ENCODE assay signal across 17 cellular contexts in genomic region chr2:40341198-40341597, GRCh38.
DNase-seq lines count a peak whose midpoint lies in the region; ATAC-seq and TF ChIP-seq lines count a peak whose summit lies in the region.
"Had no signal": no experiment of that assay in that cellular context is flagged by ENCODE, and none has a peak within 500 bp of the region (broad histone marks: within the 10 kb centered on the region; RNA-seq: fewer than 3 reads in every experiment).

No MANE protein-coding gene starts in this region.

- intact Hi-C loops in IMR-90 (cut with micrococcal nuclease), result no loop called here
- intact Hi-C loops in naive thymus-derived CD4-positive, alpha-beta T cell (cut with micrococcal nuclease), result no loop called here

- DNase-seq in EH (ENCODE audit: low read depth) (peak; percentile 57), IMR-90 (peak; percentile 59), amniotic epithelial cell (ENCODE audit: low read depth) (peak; percentile 38), foreskin keratinocyte (no peak), activated gamma-delta T cell (lab: John Stamatoyannopoulos, UW) (no peak), GM03348 (ENCODE audit: low spot score) (no peak)
- DNase-seq in central memory CD4-positive, alpha-beta T cell, result no peak
- DNase-seq in naive thymus-derived CD4-positive, alpha-beta T cell, result no peak
- DNase-seq: C1 segment of cervical spinal cord, DND-41, MV-4-11, NCI-H1417, NCI-H187 treated with DMSO at 0.1 percent for 48 hours, NCI-H446 treated with DMSO at 0.1 percent for 48 hours had no signal

- H3K9ac ChIP-seq in IMR-90 (ENCODE audit: low read depth, low read length), result no peak overlapping the region

- no peak overlapping the region for H4K91ac ChIP-seq in IMR-90 (ENCODE audit: insufficient read depth, low read depth, low read length)

- dilution Hi-C loops in IMR-90 (cut with HindIII; ENCODE audit: low sequenced_read_pairs, unreplicated experiment), result no loop called here

- no peak overlapping the region for H3K14ac ChIP-seq in IMR-90 (replicated peaks; ENCODE audit: low read depth, low read length)

- no peak overlapping the region for H4K5ac ChIP-seq in IMR-90 (ENCODE audit: low read depth, low read length)

- no peaks in the 10 kb centered on the region for H3K36me3 Mint-ChIP-seq in naive thymus-derived CD4-positive, alpha-beta T cell

- no peaks in the 10 kb centered on the region for H3K27me3 Mint-ChIP-seq in naive thymus-derived CD4-positive, alpha-beta T cell

- no peak overlapping the region for H2AK5ac ChIP-seq in IMR-90 (ENCODE audit: low read depth, low read length)

- H3K18ac ChIP-seq in IMR-90 (ENCODE audit: low read depth, low read length), result peak overlapping the region; percentile 66; the same call in 1 of the 2 replicates

- no peak overlapping the region for H3K23ac ChIP-seq in IMR-90 (ENCODE audit: low read depth, low read length)

- no peak overlapping the region for H2BK20ac ChIP-seq in IMR-90 (ENCODE audit: low read depth, low read length)

- no peak for TF ChIP-seq RAD21 in IMR-90 (IDR thresholded peaks at IDR 0.05; ENCODE audit: low read length)

- H3K9me3 ChIP-seq in IMR-90 (ENCODE audit: control insufficient read depth, insufficient read depth, low read length), result no peaks in the 10 kb centered on the region
- H3K9me3 ChIP-seq in naive thymus-derived CD4-positive, alpha-beta T cell (ENCODE audit: control insufficient read depth in 2 of 3, low read length in 3 of 3), result no peaks in the 10 kb centered on the region
- H3K9me3 ChIP-seq: A549, SJSA1 had no signal

- CTCF ChIA-PET in IMR-90 (lab: Yijun Ruan, JAX), result no interaction called here
- CTCF ChIA-PET in naive thymus-derived CD4-positive, alpha-beta T cell (lab: Charles Lee), result no interaction called here

- H3K27ac ChIP-seq in IMR-90 (ENCODE audit: insufficient read depth, low read length) (no peak overlapping the region), foreskin keratinocyte (no peak overlapping the region)
- no peak overlapping the region for H3K27ac ChIP-seq in naive thymus-derived CD4-positive, alpha-beta T cell (ENCODE audit: low read depth, low read length)
- H3K27ac ChIP-seq: A549, HL-60, SJSA1 had no signal

- H3K79me1 ChIP-seq in IMR-90 (ENCODE audit: low read depth in 1 of 2, low read length in 2 of 2), result peaks cover 16 to 24% of the 10 kb centered on the region in 2 experiments

- no peaks in the 10 kb centered on the region for H3K27me3 ChIP-seq in IMR-90 (ENCODE audit: control insufficient read depth, insufficient read depth, low read length)
- no peaks in the 10 kb centered on the region for H3K27me3 ChIP-seq in foreskin keratinocyte
- H3K27me3 ChIP-seq in naive thymus-derived CD4-positive, alpha-beta T cell (ENCODE audit: control insufficient read depth in 2 of 2, insufficient read depth in 2 of 2, low read length in 2 of 2), result no peaks in the 10 kb centered on the region
- H3K27me3 ChIP-seq: SJSA1 had no signal

- no peak overlapping the region for H3K56ac ChIP-seq in IMR-90 (ENCODE audit: extremely low read depth, insufficient read depth, low read length)

- peaks cover 2% of the 10 kb centered on the region; the same call in 1 of the 2 replicates for H3K9me1 ChIP-seq in IMR-90 (ENCODE audit: insufficient read depth, low read length)

- H3K4me3 Mint-ChIP-seq in naive thymus-derived CD4-positive, alpha-beta T cell, result no peak overlapping the region

- no peak overlapping the region for H2AFZ ChIP-seq in IMR-90 (replicated peaks; ENCODE audit: low read length, poor library complexity)

- no peak overlapping the region for H2AK9ac ChIP-seq in IMR-90 (replicated peaks; ENCODE audit: low read depth, low read length, poor library complexity)

- no peak overlapping the region for H2BK120ac ChIP-seq in IMR-90 (ENCODE audit: low read depth, low read length)

- no peak overlapping the region for H3K27ac Mint-ChIP-seq in naive thymus-derived CD4-positive, alpha-beta T cell

- no peaks in the 10 kb centered on the region for H3K4me1 Mint-ChIP-seq in naive thymus-derived CD4-positive, alpha-beta T cell

- no peak for TF ChIP-seq POLR2A in IMR-90 (IDR thresholded peaks at IDR 0.05; ENCODE audit: low read depth, low read length)

- WGBS in IMR-90 (ENCODE audit: extremely low coverage in 2 of 2, insufficient read length in 1 of 2), 2 experiments, result no CpG with 5 or more reads among the region's 1 CpG

- H4K20me1 ChIP-seq in IMR-90 (ENCODE audit: insufficient read depth, low read length), result no peaks in the 10 kb centered on the region

- H3K4me3 ChIP-seq in IMR-90 (ENCODE audit: insufficient read depth, low read depth, low read length), result no peak overlapping the region
- H3K4me3 ChIP-seq in naive thymus-derived CD4-positive, alpha-beta T cell (ENCODE audit: low read length), result no peak overlapping the region
- H3K4me3 ChIP-seq: A549, SJSA1 had no signal

- in situ Hi-C loops in IMR-90 (cut with MboI; ENCODE audit: low sequenced_read_pairs), result no loop called here

- BruUV-seq in IMR-90 (replicated peaks; lab: Mats Ljungman, UMichigan), result no TSS peak

- H2BK15ac ChIP-seq in IMR-90 (ENCODE audit: low read depth, low read length), result no peak overlapping the region

- POLR2A ChIA-PET in IMR-90 (lab: Charles Lee; ENCODE audit: unreplicated experiment), result no interaction called here
- POLR2A ChIA-PET in naive thymus-derived CD4-positive, alpha-beta T cell (lab: Charles Lee), result no interaction called here

- no peak overlapping the region for H3K4ac ChIP-seq in IMR-90 (ENCODE audit: low read depth, low read length)

- H3K9me3 Mint-ChIP-seq in naive thymus-derived CD4-positive, alpha-beta T cell, result peaks cover 0 to 3% (median 0%) of the 10 kb centered on the region in 11 donors

- no peak for TF ChIP-seq CTCF in IMR-90 (conservative IDR thresholded peaks at IDR 0.05; ENCODE audit: low read depth, low read length)
- TF ChIP-seq CTCF in foreskin keratinocyte (conservative IDR thresholded peaks at IDR 0.05), result no peak

- H3K36me3 ChIP-seq in IMR-90 (ENCODE audit: control insufficient read depth, insufficient read depth, low read length), result no peaks in the 10 kb centered on the region
- no peaks in the 10 kb centered on the region for H3K36me3 ChIP-seq in naive thymus-derived CD4-positive, alpha-beta T cell (ENCODE audit: control insufficient read depth in 2 of 3, insufficient read depth in 3 of 3, low read length in 3 of 3)
- H3K36me3 ChIP-seq: SJSA1 had no signal

- peaks cover 11% of the 10 kb centered on the region for H3K4me1 ChIP-seq in IMR-90 (ENCODE audit: control insufficient read depth, insufficient read depth, low read length)
- no peaks in the 10 kb centered on the region for H3K4me1 ChIP-seq in foreskin keratinocyte
- H3K4me1 ChIP-seq in naive thymus-derived CD4-positive, alpha-beta T cell (ENCODE audit: control insufficient read depth in 2 of 2, insufficient read depth in 2 of 2, low read length in 2 of 2), result no peaks in the 10 kb centered on the region
- H3K4me1 ChIP-seq: A549, SJSA1 had no signal

- no peak overlapping the region for H3K4me2 ChIP-seq in IMR-90 (ENCODE audit: low read depth, low read length)
- H3K4me2 ChIP-seq: A549 had no signal

- H2BK5ac ChIP-seq in IMR-90 (ENCODE audit: low read depth, low read length, poor library complexity, severe bottlenecking), result no peak overlapping the region

- peak; percentile 48; the same call in 1 of the 2 replicates for ATAC-seq in IMR-90 (ENCODE audit: low read depth)
- peak; percentile 68 for ATAC-seq in foreskin keratinocyte
- ATAC-seq in naive thymus-derived CD4-positive, alpha-beta T cell, result no peak
- ATAC-seq: A549 had no signal

- H4K8ac ChIP-seq in IMR-90 (ENCODE audit: low read depth in 2 of 2, low read length in 2 of 2), result no peak overlapping the region; a peak in 1 of 4 replicates

TF ChIP-seq in IMR-90, 13 proteins besides CTCF, POLR2A, EP300 and RAD21:
- TF ChIP-seq MXI1 (IDR thresholded peaks at IDR 0.05; ENCODE audit: borderline replicate concordance, low read depth, low read length) (no peak), FOS (IDR thresholded peaks at IDR 0.05; ENCODE audit: low read depth, low read length) (peak; percentile 30; the same call in 1 of the 2 replicates)

Comparison
In these comparisons a context has a peak if more than half of its experiments do, and no peak if none do; other contexts are left out.
1. DNase-seq: peak in EH (single experiment), IMR-90 (single experiment) and amniotic epithelial cell (single experiment); none in foreskin keratinocyte (0 of 2), central memory CD4-positive, alpha-beta T cell (single experiment), naive thymus-derived CD4-positive, alpha-beta T cell (0 of 9), activated gamma-delta T cell (single experiment) and GM03348 (single experiment).